In the genomic region with DNA sequence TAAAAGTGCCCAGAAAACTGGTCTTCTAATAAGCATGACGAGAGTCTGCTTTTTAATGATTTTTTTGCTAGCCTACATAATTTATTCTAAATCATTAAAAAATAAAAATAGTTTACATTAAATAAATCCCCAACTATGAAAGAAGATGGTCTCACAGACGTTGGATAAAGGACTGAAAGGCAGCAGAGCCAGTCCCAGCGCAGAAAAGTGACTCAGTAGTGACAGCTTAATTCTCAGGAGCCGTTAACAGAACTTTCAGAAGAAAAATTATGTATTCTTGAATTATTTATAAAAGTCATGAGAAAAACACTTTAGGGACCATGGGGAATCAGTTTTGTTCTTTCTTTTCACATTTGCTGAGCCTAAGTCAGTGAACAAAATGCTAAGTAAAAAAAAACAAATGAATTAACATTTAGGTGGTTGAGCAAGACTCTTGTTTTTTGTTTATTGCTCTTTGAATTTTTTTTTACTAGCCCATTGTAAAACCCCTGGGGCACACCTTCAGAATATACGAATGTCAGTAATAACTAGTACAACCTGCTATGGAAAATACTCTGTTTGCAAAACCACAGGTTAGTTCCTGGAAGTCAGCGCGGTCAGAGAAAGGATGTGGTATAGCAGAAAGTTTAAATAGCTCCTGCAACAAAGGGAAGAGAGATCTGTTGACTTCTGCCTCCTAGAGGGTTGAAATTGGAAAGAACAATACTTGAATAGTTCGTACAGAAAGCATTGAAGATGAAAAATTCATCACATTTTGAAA, we compare ENCODE assay signal across 11 cellular contexts. TPM values are rescaled to one million over a fixed set of nuclear protein-coding genes. Genes with fewer than 3 reads are reported as not detected.
A peak's percentile ranks its signal among the peaks of the same experiment; 100 is the strongest.
DNase-seq lines count a peak whose midpoint lies in the region; ATAC-seq and FAIRE-seq lines count a peak whose summit lies in the region.
"Had no signal": no experiment of that assay in that cellular context is flagged by ENCODE, and none has a peak within 500 bp of the region (broad histone marks: within the 10 kb centered on the region; RNA-seq: fewer than 3 reads in every experiment).

No MANE protein-coding gene starts in this region.

- DNase-seq in NK-92 treated with Interleukin-12 subunit alpha and Interleukin-12 subunit beta, amount 100 ng/mL, for 24 hours (lab: John Stamatoyannopoulos, UW): peak; percentile 23
- DNase-seq in NK-92 (lab: John Stamatoyannopoulos, UW; ENCODE audit: unreplicated experiment) (no peak), small intestine (peak; percentile 52), cardiac septum (ENCODE audit: low spot score) (no peak), Right ventricle myocardium superior (no peak), left lobe of liver (ENCODE audit: low spot score) (no peak)
- peak; percentile 87 for DNase-seq in activated CD8-positive, alpha-beta memory T cell treated with anti-CD3 and anti-CD28 coated beads, Interleukin-2, amount 10 ng/mL, durations not matched to agents 7 days and 5 days

- ATAC-seq in HG03575 (IDR thresholded peaks at IDR 0.05; ENCODE audit: extremely low read depth, insufficient number of reproducible peaks, low FRiP score, unreplicated experiment): peak; percentile 63
- ATAC-seq in activated CD8-positive, alpha-beta memory T cell treated with anti-CD3 and anti-CD28 coated beads, Interleukin-2, amount 10 ng/mL, durations not matched to agents 7 days and 5 days: peak; percentile 88
- ATAC-seq in Right ventricle myocardium superior (ENCODE audit: poor library complexity): no peak
- ATAC-seq in left lobe of liver: no peak

- H3K27ac ChIP-seq in small intestine (ENCODE audit: low read depth in 1 of 2, low read length in 1 of 2): no peak overlapping the region
- H3K27ac ChIP-seq: 22Rv1, SJSA1 had no signal

- H3K4me3 ChIP-seq in small intestine (ENCODE audit: low read depth in 1 of 2, low read length in 2 of 2): no peak overlapping the region
- H3K4me3 ChIP-seq: SJSA1 had no signal

- intact Hi-C loops in cardiac septum (cut with DNase I): no loop called here
- intact Hi-C loops in Right ventricle myocardium superior (cut with DNase I): no loop called here

- H3K4me1 ChIP-seq in small intestine (ENCODE audit: control insufficient read depth in 2 of 2, insufficient read depth in 1 of 2, low read depth in 1 of 2, low read length in 1 of 2): no peaks in the 10 kb centered on the region
- H3K4me1 ChIP-seq: SJSA1 had no signal

- no peaks in the 10 kb centered on the region for H3K27me3 ChIP-seq in small intestine (ENCODE audit: control insufficient read depth in 2 of 2, insufficient read depth in 2 of 2, low read length in 2 of 2)
- H3K27me3 ChIP-seq: SJSA1 had no signal

- H3K36me3 ChIP-seq in small intestine (ENCODE audit: control insufficient read depth in 2 of 2, insufficient read depth in 2 of 2, low read length in 2 of 2): no peaks in the 10 kb centered on the region
- H3K36me3 ChIP-seq: SJSA1 had no signal

- FAIRE-seq in small intestine (lab: Jason Lieb, UNC): no peak
- FAIRE-seq: islet of Langerhans had no signal

- H3K27ac Mint-ChIP-seq in activated CD8-positive, alpha-beta memory T cell treated with anti-CD3 and anti-CD28 coated beads, Interleukin-2, amount 10 ng/mL, durations not matched to agents 7 days and 5 days: peak overlapping the region; percentile 65

- H3K36me3 Mint-ChIP-seq in activated CD8-positive, alpha-beta memory T cell treated with anti-CD3 and anti-CD28 coated beads, Interleukin-2, amount 10 ng/mL, durations not matched to agents 7 days and 5 days: no peaks in the 10 kb centered on the region

- H3K4me1 Mint-ChIP-seq in activated CD8-positive, alpha-beta memory T cell treated with anti-CD3 and anti-CD28 coated beads, Interleukin-2, amount 10 ng/mL, durations not matched to agents 7 days and 5 days: peaks cover 25% of the 10 kb centered on the region

- peak overlapping the region; percentile 71 for H3K4me3 Mint-ChIP-seq in activated CD8-positive, alpha-beta memory T cell treated with anti-CD3 and anti-CD28 coated beads, Interleukin-2, amount 10 ng/mL, durations not matched to agents 7 days and 5 days

- 31 to 39% (median 34%) methylated on average over 8 of the region's 8 CpGs for WGBS in small intestine, 3 donors

- no peaks in the 10 kb centered on the region for H3K9me3 ChIP-seq in small intestine (ENCODE audit: control insufficient read depth, low read depth)
- H3K9me3 ChIP-seq: SJSA1 had no signal

- no peaks in the 10 kb centered on the region for H3K9me3 Mint-ChIP-seq in activated CD8-positive, alpha-beta memory T cell treated with anti-CD3 and anti-CD28 coated beads, Interleukin-2, amount 10 ng/mL, durations not matched to agents 7 days and 5 days (ENCODE audit: low read depth)

- CTCF ChIA-PET in activated CD8-positive, alpha-beta memory T cell treated with anti-CD3 and anti-CD28 coated beads, Interleukin-2, amount 10 ng/mL, durations not matched to agents 7 days and 5 days (lab: Charles Lee): interaction anchor here (0.9 to 3.8 kb wide), 10 partner anchors 9 to 394 kb away, joined by 3 to 18 read pairs (median 4); no protein-coding TSS in a partner anchor

- H3K27me3 Mint-ChIP-seq in activated CD8-positive, alpha-beta memory T cell treated with anti-CD3 and anti-CD28 coated beads, Interleukin-2, amount 10 ng/mL, durations not matched to agents 7 days and 5 days: no peaks in the 10 kb centered on the region

RNA-seq across cellular contexts. Expression of a gene that starts 50.4 kb away (rescaled TPM):
- total RNA-seq in activated CD8-positive, alpha-beta memory T cell treated with anti-CD3 and anti-CD28 coated beads, Interleukin-2, amount 10 ng/mL, durations not matched to agents 7 days and 5 days: not detected
- polyA plus RNA-seq in small intestine: under 1 TPM in 1 of 3 donors, not detected in 2; 0.06 TPM
- not detected for total RNA-seq in cardiac septum
- not detected for total RNA-seq in Right ventricle myocardium superior
- not detected for total RNA-seq in left lobe of liver
- total RNA-seq: SJSA1 had no signal

Comparison
In these comparisons a context has a peak if more than half of its experiments do, and no peak if none do; other contexts are left out.
1. DNase-seq: peak in NK-92 treated with Interleukin-12 subunit alpha and Interleukin-12 subunit beta, amount 100 ng/mL, for 24 hours (single experiment), activated CD8-positive, alpha-beta memory T cell treated with anti-CD3 and anti-CD28 coated beads, Interleukin-2, amount 10 ng/mL, durations not matched to agents 7 days and 5 days (single experiment) and small intestine (single experiment); none in NK-92 (single experiment), cardiac septum (single experiment), Right ventricle myocardium superior (single experiment) and left lobe of liver (single experiment).
2. ATAC-seq: peak in HG03575 (single experiment) and activated CD8-positive, alpha-beta memory T cell treated with anti-CD3 and anti-CD28 coated beads, Interleukin-2, amount 10 ng/mL, durations not matched to agents 7 days and 5 days (single experiment); none in Right ventricle myocardium superior (single experiment) and left lobe of liver (single experiment).